Comparison of ENCODE assay signal across 17 cellular contexts in genomic region chr20:54086444-54087134, GRCh38. TPM values are rescaled to one million over a fixed set of nuclear protein-coding genes. Genes with fewer than 3 reads are reported as not detected.
A peak's percentile ranks its signal among the peaks of the same experiment; 100 is the strongest.
DNase-seq lines count a peak whose midpoint lies in the region; ATAC-seq and TF ChIP-seq lines count a peak whose summit lies in the region.
"Had no signal": no experiment of that assay in that cellular context is flagged by ENCODE, and none has a peak within 500 bp of the region (broad histone marks: within the 10 kb centered on the region; RNA-seq: fewer than 3 reads in every experiment).

No MANE protein-coding gene starts in this region.

- BruUV-seq in PC-3 (replicated peaks; lab: Mats Ljungman, UMichigan): no TSS peak

- no peak overlapping the region for H3K4me3 ChIP-seq in PC-3 (ENCODE audit: low read length)
- H3K4me3 ChIP-seq in skeletal muscle cell (ENCODE audit: low read depth, low read length): no peak overlapping the region
- no peak overlapping the region for H3K4me3 ChIP-seq in Peyer's patch
- H3K4me3 ChIP-seq: GM23338 had no signal

- H3K27ac ChIP-seq in PC-3 (ENCODE audit: low read length): no peak overlapping the region
- H3K27ac ChIP-seq in Peyer's patch: peak overlapping the region in 1 of 4 donors; percentile 42

- H3K27me3 ChIP-seq in PC-3 (ENCODE audit: low read length): peaks cover 5% of the 10 kb centered on the region; the same call in 1 of the 2 replicates
- no peaks in the 10 kb centered on the region for H3K27me3 ChIP-seq in Peyer's patch

- H3K4me2 ChIP-seq in PC-3 (ENCODE audit: low read length): no peak overlapping the region
- H3K4me2 ChIP-seq: GM23338 had no signal

- ATAC-seq in PC-3: no peak
- ATAC-seq in HG03095 (IDR thresholded peaks at IDR 0.05; ENCODE audit: unreplicated experiment): no peak
- ATAC-seq: activated CD8-positive, alpha-beta T cell treated with anti-CD3 and anti-CD28 coated beads for 36 hours; activated naive CD8-positive, alpha-beta T cell treated with anti-CD3 and anti-CD28 coated beads, Interleukin-2, amount 50 U/mL, for 24 hours; GM23338 had no signal

- peak overlapping the region; percentile 12 for H2AFZ ChIP-seq in PC-3 (ENCODE audit: low read length)
- H2AFZ ChIP-seq: GM23338 had no signal

- no peak for TF ChIP-seq POLR2A in Peyer's patch (IDR thresholded peaks at IDR 0.05)

- intact Hi-C loops in PC-3 (cut with micrococcal nuclease): no loop called here

- DNase-seq in Daoy (ENCODE audit: low read depth): peak; percentile 14
- DNase-seq in PC-3: no peak
- DNase-seq in fibroblast of peridontal ligament (ENCODE audit: extremely low read depth): peak; percentile 80
- DNase-seq in skeletal muscle cell (ENCODE audit: low read depth): peak; percentile 10
- DNase-seq in Peyer's patch: no peak
- no peak for DNase-seq in stimulated activated CD4-positive, alpha-beta T cell treated with anti-CD3 and anti-CD28 coated beads, Interleukin-1b, Interleukin-23, amount 100 ng/mL, for 48 hours
- no peak for DNase-seq in activated T-cell treated with anti-CD3 and anti-CD28 coated beads, Interleukin-2, amount 50 U/mL, for 48 hours
- DNase-seq: activated CD8-positive, alpha-beta T cell treated with anti-CD3 and anti-CD28 coated beads for 36 hours; activated naive CD8-positive, alpha-beta T cell treated with anti-CD3 and anti-CD28 coated beads, Interleukin-2, amount 50 U/mL, for 24 hours; BE2C; DMS53; glutamatergic neuron; NCI-H2029; NCI-H524; OCI-M1 had no signal

- H3K9ac ChIP-seq in PC-3 (ENCODE audit: low read length): no peak overlapping the region

- H3K79me2 ChIP-seq in PC-3 (ENCODE audit: low read length): no peaks in the 10 kb centered on the region

- POLR2A ChIA-PET in PC-3 (lab: Charles Lee; ENCODE audit: unreplicated experiment): no interaction called here

- TF ChIP-seq CTCF in PC-3 (conservative IDR thresholded peaks at IDR 0.05; ENCODE audit: low read depth, low read length) (no peak), Peyer's patch (IDR thresholded peaks at IDR 0.05) (no peak)

- no peaks in the 10 kb centered on the region for H3K9me2 ChIP-seq in PC-3 (replicated peaks; ENCODE audit: low read length)

- H3K9me3 ChIP-seq in PC-3 (ENCODE audit: low read length): no peaks in the 10 kb centered on the region
- H3K9me3 ChIP-seq in Peyer's patch: no peaks in the 10 kb centered on the region
- H3K9me3 ChIP-seq: BE2C had no signal

- peaks cover 18% of the 10 kb centered on the region for H3K4me1 ChIP-seq in PC-3 (ENCODE audit: insufficient read depth, low read length)
- H3K4me1 ChIP-seq in Peyer's patch: no peaks in the 10 kb centered on the region
- H3K4me1 ChIP-seq: BE2C had no signal

- CTCF ChIA-PET in PC-3 (lab: Charles Lee): interaction anchor here (0.6 kb wide), 1 partner anchor 18 kb away, joined by 3 read pairs; no protein-coding TSS in a partner anchor

- no peaks in the 10 kb centered on the region for H4K20me1 ChIP-seq in PC-3 (ENCODE audit: low read length)

- peaks cover 5% of the 10 kb centered on the region for H3F3A ChIP-seq in PC-3 (ENCODE audit: low read length, unreplicated experiment)

- no peaks in the 10 kb centered on the region for H3K36me3 ChIP-seq in PC-3 (ENCODE audit: low read depth, low read length)
- no peaks in the 10 kb centered on the region for H3K36me3 ChIP-seq in Peyer's patch
- H3K36me3 ChIP-seq: BE2C had no signal

RNA-seq across cellular contexts. Expression of gene BCAS1, which starts 16.2 kb away (rescaled TPM):
- not detected in 2 replicates for total RNA-seq in Daoy (2014; rRNA removed; shearing (Covaris generic))
- total RNA-seq in PC-3 (2014; rRNA removed) (0.18 and 0.35 TPM in 2 replicates), Peyer's patch (10 to 100 TPM; 21.5 to 58.1 (median 43.2) TPM)

Comparison
In these comparisons a context has a peak if more than half of its experiments do, and no peak if none do; other contexts are left out.
1. DNase-seq: peak in Daoy (single experiment), fibroblast of peridontal ligament (single experiment) and skeletal muscle cell (single experiment); none in PC-3 (single experiment), Peyer's patch (0 of 3), stimulated activated CD4-positive, alpha-beta T cell treated with anti-CD3 and anti-CD28 coated beads, Interleukin-1b, Interleukin-23, amount 100 ng/mL, for 48 hours (single experiment) and activated T-cell treated with anti-CD3 and anti-CD28 coated beads, Interleukin-2, amount 50 U/mL, for 48 hours (0 of 2).
2. RNA of gene BCAS1, which starts 16.2 kb away (total RNA-seq): 21.5 to 58.1 TPM in Peyer's patch; 0.18 to 0.35 TPM in PC-3 and not detected in Daoy; every median in the first group is over 10 times any median in the second.